34 cellular contexts compared by ENCODE assay signal in the genomic region with DNA sequence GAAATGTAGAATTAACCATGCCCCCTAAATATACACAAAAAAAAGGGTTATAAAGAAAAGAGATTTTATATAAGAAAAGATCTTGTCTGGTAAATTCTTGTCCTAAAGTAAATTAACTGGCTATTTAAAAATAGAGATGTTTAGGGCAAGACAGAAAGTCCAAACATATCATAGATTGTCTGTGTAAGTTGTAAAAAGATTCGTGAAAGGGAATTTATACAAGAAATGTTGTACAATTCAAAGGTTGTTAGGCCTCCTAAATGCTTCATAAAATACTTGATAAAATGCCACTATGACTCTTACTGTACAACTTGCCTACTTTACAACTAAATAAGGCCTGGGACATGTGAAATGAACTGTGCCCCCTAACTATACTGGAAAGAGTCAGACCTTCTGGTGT.
"Had no signal": no experiment of that assay in that cellular context is flagged by ENCODE, and none has a peak within 500 bp of the region (broad histone marks: within the 10 kb centered on the region; RNA-seq: fewer than 3 reads in every experiment).

No MANE protein-coding gene starts in this region.

- DNase-seq: activated B cell treated with CpG ODN at 0.5 μM for 24 hours; activated CD4-positive, alpha-beta memory T cell treated with anti-CD3 and anti-CD28 coated beads for 36 hours; activated CD4-positive, alpha-beta T cell treated with anti-CD3 and anti-CD28 coated beads for 4 hours; activated CD4-positive, alpha-beta T cell treated with anti-CD3 and anti-CD28 coated beads, Interleukin-2, amount 10 ng/mL, durations not matched to agents 24 days and 14 days; activated CD4-positive, alpha-beta T cell treated with anti-CD3 and anti-CD28 coated beads, Interleukin-2, amount 50 U/mL, for 1 hour; activated CD4-positive, alpha-beta T cell treated with anti-CD3 and anti-CD28 coated beads, Interleukin-2, amount 50 U/mL, for 4 hours; activated CD4-positive, CD25-positive, alpha-beta regulatory T cell treated with anti-CD3 and anti-CD28 coated beads, Interleukin-2, amount 50 U/mL, for 72 hours; activated CD8-positive, alpha-beta memory T cell treated with anti-CD3 and anti-CD28 coated beads, Interleukin-2, amount 50 U/mL, for 4 hours; activated CD8-positive, alpha-beta T cell treated with anti-CD3 and anti-CD28 coated beads for 36 hours; activated effector memory CD4-positive, alpha-beta T cell treated with anti-CD3 and anti-CD28 coated beads, Interleukin-2, amount 50 U/mL, for 16 hours; activated gamma-delta T cell treated with Interleukin-2 at 50 U/mL for 16 hours; activated naive CD4-positive, alpha-beta T cell; activated naive CD4-positive, alpha-beta T cell treated with anti-CD3 and anti-CD28 coated beads for 36 hours; activated naive CD4-positive, alpha-beta T cell treated with anti-CD3 and anti-CD28 coated beads, Interleukin-2, amount 50 U/mL, for 16 hours; activated naive CD8-positive, alpha-beta T cell treated with anti-CD3 and anti-CD28 coated beads for 36 hours; activated T-cell treated with anti-CD3 and anti-CD28 coated beads for 4 hours; activated T-cell treated with anti-CD3 and anti-CD28 coated beads, Interleukin-2, amount 50 U/mL, for 1 hour; activated T-cell treated with anti-CD3 and anti-CD28 coated beads, Interleukin-2, amount 50 U/mL, for 4 hours; activated T-cell treated with anti-CD3 and anti-CD28 coated beads, Interleukin-2, amount 50 U/mL, for 72 hours; adrenal gland; amniotic stem cell; aorta; body of pancreas; brain microvascular endothelial cell; central memory CD4-positive, alpha-beta T cell; T-helper 1 cell; T-helper 2 cell; T-helper 9 cell had no signal

- H3K27ac ChIP-seq: adrenal gland, body of pancreas, brain microvascular endothelial cell, breast epithelium, VCaP had no signal

- ATAC-seq: activated CD8-positive, alpha-beta T cell treated with anti-CD3 and anti-CD28 coated beads for 36 hours; activated naive CD4-positive, alpha-beta T cell treated with anti-CD3 and anti-CD28 coated beads, Interleukin-2, amount 50 U/mL, for 72 hours; activated T-cell treated with anti-CD3 and anti-CD28 coated beads, Interleukin-2, amount 50 U/mL, for 4 hours; activated T-cell treated with anti-CD3 and anti-CD28 coated beads, Interleukin-2, amount 50 U/mL, for 72 hours; activated T-helper 17 cell treated with anti-CD3 and anti-CD28 coated beads, Interleukin-2, amount 50 U/mL, for 72 hours; body of pancreas had no signal

- H3K27me3 ChIP-seq: adrenal gland, body of pancreas, brain microvascular endothelial cell, breast epithelium had no signal

- H3K9me3 ChIP-seq: adrenal gland, body of pancreas, breast epithelium had no signal

- H3K4me1 ChIP-seq: adrenal gland, body of pancreas, breast epithelium had no signal

- FAIRE-seq: astrocyte, TTC549 had no signal

- H3K4me3 ChIP-seq: adrenal gland, body of pancreas, breast epithelium had no signal

- H3K36me3 ChIP-seq: adrenal gland, brain microvascular endothelial cell, breast epithelium had no signal
